ENCODE assay signal across 14 cellular contexts in the genomic region with DNA sequence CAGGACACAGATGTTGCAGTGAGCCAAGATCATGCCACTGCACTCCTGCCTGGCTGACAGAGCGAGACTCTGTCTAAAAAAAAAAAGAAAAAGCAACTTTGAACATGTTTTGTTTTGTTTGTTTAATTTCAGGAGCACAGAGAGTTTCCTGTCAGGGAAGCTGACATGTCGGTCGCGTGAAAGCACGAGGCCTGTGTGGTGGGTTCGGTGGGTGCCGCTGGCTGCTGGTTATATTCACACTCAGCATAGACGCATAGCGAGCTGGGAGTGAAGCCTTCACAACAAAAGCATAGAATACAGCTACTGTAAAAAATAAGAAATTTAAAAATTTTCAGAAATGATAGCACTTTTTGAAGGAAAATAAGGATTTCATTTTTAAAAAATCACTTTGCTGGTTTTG. TPM values are rescaled to one million over a fixed set of nuclear protein-coding genes. Genes with fewer than 3 reads are reported as not detected.
DNase-seq lines count a peak whose midpoint lies in the region; ATAC-seq and TF ChIP-seq lines count a peak whose summit lies in the region.
"Had no signal": no experiment of that assay in that cellular context is flagged by ENCODE, and none has a peak within 500 bp of the region (broad histone marks: within the 10 kb centered on the region; RNA-seq: fewer than 3 reads in every experiment).

No MANE protein-coding gene starts in this region.

- intact Hi-C loops in left cardiac atrium (cut with DNase I), result no loop called here
- intact Hi-C loops in lower lobe of right lung (cut with DNase I), result no loop called here

- H3K27me3 ChIP-seq in right atrium auricular region, result no peaks in the 10 kb centered on the region
- no peaks in the 10 kb centered on the region for H3K27me3 ChIP-seq in RWPE2 (ENCODE audit: insufficient read depth, poor library complexity, severe bottlenecking)
- H3K27me3 ChIP-seq in lower lobe of right lung (ENCODE audit: low read depth), result no peaks in the 10 kb centered on the region
- H3K27me3 ChIP-seq: BE2C had no signal

- DNase-seq in left cardiac atrium (peak; percentile 4), right atrium auricular region (ENCODE audit: low spot score) (no peak), RWPE2 (ENCODE audit: low spot score) (peak; percentile 66), lower lobe of right lung (peak; percentile 12)
- DNase-seq in stimulated activated effector memory CD8-positive, alpha-beta T cell treated with anti-CD3 and anti-CD28 coated beads, Interleukin-12 subunit alpha, Interleukin-12 subunit beta, amount 100 ng/mL, for 72 hours (ENCODE audit: low spot score in 2 of 2), result no peak
- DNase-seq: BE2C; Caco-2; CD4-positive, alpha-beta T cell; HCEC 1CT had no signal

- no peak overlapping the region for H3K27ac Mint-ChIP-seq in stimulated activated effector memory CD8-positive, alpha-beta T cell treated with anti-CD3 and anti-CD28 coated beads, Interleukin-12 subunit alpha, Interleukin-12 subunit beta, amount 100 ng/mL, for 72 hours
- H3K27ac Mint-ChIP-seq: CD4-positive, alpha-beta T cell; GM23338; IgD-negative memory B cell had no signal

- no peak for TF ChIP-seq CTCF in right atrium auricular region (IDR thresholded peaks at IDR 0.05)
- TF ChIP-seq CTCF in RWPE2 (IDR thresholded peaks at IDR 0.05; ENCODE audit: poor library complexity, severe bottlenecking), result no peak
- no peak for TF ChIP-seq CTCF in lower lobe of right lung (IDR thresholded peaks at IDR 0.05)

- peaks cover 93% of the 10 kb centered on the region for H3K36me3 Mint-ChIP-seq in stimulated activated effector memory CD8-positive, alpha-beta T cell treated with anti-CD3 and anti-CD28 coated beads, Interleukin-12 subunit alpha, Interleukin-12 subunit beta, amount 100 ng/mL, for 72 hours

- no peak for ATAC-seq in left cardiac atrium
- ATAC-seq in RWPE2 (ENCODE audit: low read depth), result no peak
- no peak for ATAC-seq in lower lobe of right lung
- ATAC-seq in HG02759 (IDR thresholded peaks at IDR 0.05; ENCODE audit: unreplicated experiment), result no peak
- ATAC-seq in stimulated activated effector memory CD8-positive, alpha-beta T cell treated with anti-CD3 and anti-CD28 coated beads, Interleukin-12 subunit alpha, Interleukin-12 subunit beta, amount 100 ng/mL, for 72 hours, result no peak
- ATAC-seq: GM23338 had no signal

- no peak overlapping the region for H3K4me3 ChIP-seq in right atrium auricular region
- H3K4me3 ChIP-seq in RWPE2 (ENCODE audit: severe bottlenecking), result no peak overlapping the region
- no peak overlapping the region for H3K4me3 ChIP-seq in lower lobe of right lung
- H3K4me3 ChIP-seq: GM23338 had no signal

- H3K4me1 ChIP-seq in right atrium auricular region, result no peaks in the 10 kb centered on the region
- H3K4me1 ChIP-seq in RWPE2 (ENCODE audit: insufficient read depth, poor library complexity, severe bottlenecking), result peaks cover 5% of the 10 kb centered on the region
- no peaks in the 10 kb centered on the region for H3K4me1 ChIP-seq in lower lobe of right lung
- H3K4me1 ChIP-seq: Caco-2 had no signal

- no peaks in the 10 kb centered on the region for H3K9me3 Mint-ChIP-seq in stimulated activated effector memory CD8-positive, alpha-beta T cell treated with anti-CD3 and anti-CD28 coated beads, Interleukin-12 subunit alpha, Interleukin-12 subunit beta, amount 100 ng/mL, for 72 hours
- H3K9me3 Mint-ChIP-seq: CD4-positive, alpha-beta T cell; GM23338; IgD-negative memory B cell had no signal

- peaks cover 64% of the 10 kb centered on the region for H3K36me3 ChIP-seq in right atrium auricular region
- peaks cover 93% of the 10 kb centered on the region for H3K36me3 ChIP-seq in RWPE2 (ENCODE audit: low read depth)
- H3K36me3 ChIP-seq in lower lobe of right lung, result peaks cover 92% of the 10 kb centered on the region

- H3K9me3 ChIP-seq in right atrium auricular region (no peaks in the 10 kb centered on the region), RWPE2 (ENCODE audit: severe bottlenecking) (no peaks in the 10 kb centered on the region), lower lobe of right lung (no peaks in the 10 kb centered on the region)
- H3K9me3 ChIP-seq: BE2C, Caco-2 had no signal

- H3K27ac ChIP-seq in right atrium auricular region (no peak overlapping the region), RWPE2 (ENCODE audit: poor library complexity, severe bottlenecking) (no peak overlapping the region), lower lobe of right lung (no peak overlapping the region)
- H3K27ac ChIP-seq: C4-2B had no signal

- peaks cover 5% of the 10 kb centered on the region for H3K4me1 Mint-ChIP-seq in stimulated activated effector memory CD8-positive, alpha-beta T cell treated with anti-CD3 and anti-CD28 coated beads, Interleukin-12 subunit alpha, Interleukin-12 subunit beta, amount 100 ng/mL, for 72 hours
- H3K4me1 Mint-ChIP-seq: GM23338 had no signal

- no peak overlapping the region for H3K4me3 Mint-ChIP-seq in stimulated activated effector memory CD8-positive, alpha-beta T cell treated with anti-CD3 and anti-CD28 coated beads, Interleukin-12 subunit alpha, Interleukin-12 subunit beta, amount 100 ng/mL, for 72 hours
- H3K4me3 Mint-ChIP-seq: CD4-positive, alpha-beta T cell; GM23338; IgD-negative memory B cell had no signal

RNA-seq across cellular contexts. Expression of a gene that starts 14.5 kb away (rescaled TPM):
- 10 to 100 TPM; 19.1 to 28.9 TPM for total RNA-seq in left cardiac atrium
- 10 to 100 TPM; 20.7 to 24.1 TPM for total RNA-seq in right atrium auricular region
- 27.1 TPM for total RNA-seq in lower lobe of right lung

RNA-seq across cellular contexts. Expression of a gene that starts 22.8 kb away (rescaled TPM):
- total RNA-seq in left cardiac atrium (not detected), right atrium auricular region (not detected), lower lobe of right lung (not detected)
- total RNA-seq: A172; Caco-2; CD4-positive, alpha-beta T cell had no signal

RNA-seq across cellular contexts. Expression of a gene that starts 41.0 kb away (rescaled TPM):
- total RNA-seq in left cardiac atrium (10 to 100 TPM; 40.1 to 41.2 TPM), right atrium auricular region (10 to 100 TPM; 27.2 to 29.6 TPM), lower lobe of right lung (56.0 TPM)

RNA-seq across cellular contexts. Expression of a gene that starts 53.8 kb away (rescaled TPM):
- total RNA-seq in left cardiac atrium (1 to 10 TPM; 7.6 to 7.7 TPM), right atrium auricular region (1 to 10 TPM; 8.3 to 9.0 TPM), lower lobe of right lung (17.8 TPM)

RNA-seq across cellular contexts. Expression of a gene that starts 54.1 kb away (rescaled TPM):
- total RNA-seq in left cardiac atrium (100 to 1,000 TPM; 174 to 210 TPM), right atrium auricular region (100 to 1,000 TPM; 258 to 313 TPM), lower lobe of right lung (223 TPM)

Comparison
In these comparisons a context has a peak if more than half of its experiments do, and no peak if none do; other contexts are left out.
1. DNase-seq: peak in left cardiac atrium (single experiment), RWPE2 (single experiment) and lower lobe of right lung (single experiment); none in right atrium auricular region (single experiment) and stimulated activated effector memory CD8-positive, alpha-beta T cell treated with anti-CD3 and anti-CD28 coated beads, Interleukin-12 subunit alpha, Interleukin-12 subunit beta, amount 100 ng/mL, for 72 hours (0 of 2).